In genomic region chr5:1897816-1898450, GRCh38 we compare ENCODE assay signal across 1 cellular context.
TF ChIP-seq lines count a peak whose summit lies in the region.

No MANE protein-coding gene starts in this region.

TF ChIP-seq in K562, 482 proteins besides CTCF, POLR2A, EP300 and RAD21 (continued from another document):
- TF ChIP-seq, protein P1, sequence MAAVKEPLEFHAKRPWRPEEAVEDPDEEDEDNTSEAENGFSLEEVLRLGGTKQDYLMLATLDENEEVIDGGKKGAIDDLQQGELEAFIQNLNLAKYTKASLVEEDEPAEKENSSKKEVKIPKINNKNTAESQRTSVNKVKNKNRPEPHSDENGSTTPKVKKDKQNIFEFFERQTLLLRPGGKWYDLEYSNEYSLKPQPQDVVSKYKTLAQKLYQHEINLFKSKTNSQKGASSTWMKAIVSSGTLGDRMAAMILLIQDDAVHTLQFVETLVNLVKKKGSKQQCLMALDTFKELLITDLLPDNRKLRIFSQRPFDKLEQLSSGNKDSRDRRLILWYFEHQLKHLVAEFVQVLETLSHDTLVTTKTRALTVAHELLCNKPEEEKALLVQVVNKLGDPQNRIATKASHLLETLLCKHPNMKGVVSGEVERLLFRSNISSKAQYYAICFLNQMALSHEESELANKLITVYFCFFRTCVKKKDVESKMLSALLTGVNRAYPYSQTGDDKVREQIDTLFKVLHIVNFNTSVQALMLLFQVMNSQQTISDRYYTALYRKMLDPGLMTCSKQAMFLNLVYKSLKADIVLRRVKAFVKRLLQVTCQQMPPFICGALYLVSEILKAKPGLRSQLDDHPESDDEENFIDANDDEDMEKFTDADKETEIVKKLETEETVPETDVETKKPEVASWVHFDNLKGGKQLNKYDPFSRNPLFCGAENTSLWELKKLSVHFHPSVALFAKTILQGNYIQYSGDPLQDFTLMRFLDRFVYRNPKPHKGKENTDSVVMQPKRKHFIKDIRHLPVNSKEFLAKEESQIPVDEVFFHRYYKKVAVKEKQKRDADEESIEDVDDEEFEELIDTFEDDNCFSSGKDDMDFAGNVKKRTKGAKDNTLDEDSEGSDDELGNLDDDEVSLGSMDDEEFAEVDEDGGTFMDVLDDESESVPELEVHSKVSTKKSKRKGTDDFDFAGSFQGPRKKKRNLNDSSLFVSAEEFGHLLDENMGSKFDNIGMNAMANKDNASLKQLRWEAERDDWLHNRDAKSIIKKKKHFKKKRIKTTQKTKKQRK (IDR thresholded peaks at IDR 0.05; ENCODE audit: borderline replicate concordance, low read depth, low read length): no peak
- TF ChIP-seq ZNF175 (CRISPR knock-in tag; IDR thresholded peaks at IDR 0.05; ENCODE audit: low read depth): no peak
- TF ChIP-seq ZC3H11A (IDR thresholded peaks at IDR 0.05; ENCODE audit: low read depth, low read length): no peak
- TF ChIP-seq, protein P2, sequence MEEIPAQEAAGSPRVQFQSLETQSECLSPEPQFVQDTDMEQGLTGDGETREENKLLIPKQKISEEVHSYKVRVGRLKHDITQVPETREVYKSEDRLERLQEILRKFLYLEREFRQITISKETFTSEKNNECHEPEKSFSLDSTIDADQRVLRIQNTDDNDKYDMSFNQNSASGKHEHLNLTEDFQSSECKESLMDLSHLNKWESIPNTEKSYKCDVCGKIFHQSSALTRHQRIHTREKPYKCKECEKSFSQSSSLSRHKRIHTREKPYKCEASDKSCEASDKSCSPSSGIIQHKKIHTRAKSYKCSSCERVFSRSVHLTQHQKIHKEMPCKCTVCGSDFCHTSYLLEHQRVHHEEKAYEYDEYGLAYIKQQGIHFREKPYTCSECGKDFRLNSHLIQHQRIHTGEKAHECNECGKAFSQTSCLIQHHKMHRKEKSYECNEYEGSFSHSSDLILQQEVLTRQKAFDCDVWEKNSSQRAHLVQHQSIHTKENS (CRISPR knock-in tag; IDR thresholded peaks at IDR 0.05): no peak
TF ChIP-seq in K562: peak in this region for 0.
